ENCODE assay signal across 1 cellular context in the genomic region with DNA sequence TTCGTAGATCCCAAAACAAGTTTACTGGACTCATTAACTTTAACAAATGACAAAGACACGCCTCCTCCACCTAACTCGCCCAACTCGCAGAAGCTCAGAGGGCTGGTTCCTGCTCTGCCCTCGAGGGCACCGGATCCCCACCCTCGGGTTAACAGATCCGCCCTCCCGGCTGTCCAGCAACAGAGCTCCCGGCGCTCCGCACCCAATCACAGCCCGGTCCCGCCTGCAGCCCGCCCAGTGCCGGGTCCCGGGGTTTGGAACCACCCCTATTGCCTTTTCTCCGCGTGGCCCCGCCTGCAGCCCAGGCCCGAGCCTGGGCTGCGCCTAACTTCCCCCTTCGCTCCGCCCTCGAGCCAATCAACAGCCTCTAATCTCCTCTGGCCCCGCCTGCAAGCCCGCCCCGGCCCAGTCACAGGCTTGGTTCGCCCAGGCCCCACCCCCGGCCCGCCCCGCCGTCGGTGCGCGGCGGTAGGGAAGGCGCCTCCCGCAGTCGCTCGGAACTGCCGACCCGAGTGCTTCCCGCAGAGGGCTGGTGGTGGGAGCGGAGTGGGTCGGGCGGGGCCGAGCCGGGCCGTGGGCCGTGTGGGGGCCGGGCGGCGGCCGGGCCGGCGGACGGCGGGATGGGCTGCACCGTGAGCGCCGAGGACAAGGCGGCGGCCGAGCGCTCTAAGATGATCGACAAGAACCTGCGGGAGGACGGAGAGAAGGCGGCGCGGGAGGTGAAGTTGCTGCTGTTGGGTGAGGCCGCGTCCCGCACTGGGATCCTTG.
A peak's percentile ranks its signal among the peaks of the same experiment; 100 is the strongest.
TF ChIP-seq lines count a peak whose summit lies in the region.

Gene GNAI2, plus strand, starts transcription at position 489 of the 768 bp plus-strand sequence. Its CDS starts 132 bp downstream, at position 621.

TF ChIP-seq in HepG2, 621 proteins besides CTCF, POLR2A, EP300 and RAD21 (continued from another document and continues in another):
- TF ChIP-seq FOXP4 (CRISPR knock-in tag; IDR thresholded peaks at IDR 0.05) (no peak), MXD4 (CRISPR knock-in tag; IDR thresholded peaks at IDR 0.05) (no peak), ZSCAN30 (CRISPR knock-in tag; IDR thresholded peaks at IDR 0.05) (no peak), NCOA5 (CRISPR knock-in tag; IDR thresholded peaks at IDR 0.05) (no peak), ZNF776 (CRISPR knock-in tag; IDR thresholded peaks at IDR 0.05) (no peak; the same call in 1 of the 2 replicates), ARID2 (CRISPR knock-in tag; IDR thresholded peaks at IDR 0.05; ENCODE audit: borderline replicate concordance) (no peak), SRF (IDR thresholded peaks at IDR 0.05; ENCODE audit: low read depth, low read length) (no peak), ZZZ3 (CRISPR knock-in tag; IDR thresholded peaks at IDR 0.05; ENCODE audit: borderline replicate concordance) (no peak), SP5 (CRISPR knock-in tag; IDR thresholded peaks at IDR 0.05; ENCODE audit: borderline replicate concordance, low read depth) (peak; percentile 53; the same call in 1 of the 2 replicates), TBX2 (CRISPR knock-in tag; IDR thresholded peaks at IDR 0.05; ENCODE audit: borderline replicate concordance) (no peak; the same call in 1 of the 2 replicates), ZNF839 (CRISPR knock-in tag; IDR thresholded peaks at IDR 0.05; ENCODE audit: borderline replicate concordance) (no peak), RBAK (CRISPR knock-in tag; IDR thresholded peaks at IDR 0.05) (no peak), NFE2 (CRISPR knock-in tag; IDR thresholded peaks at IDR 0.05) (no peak), MEIS1 (CRISPR knock-in tag; IDR thresholded peaks at IDR 0.05; ENCODE audit: borderline replicate concordance) (no peak), ZNF282 (IDR thresholded peaks at IDR 0.05; ENCODE audit: partially characterized antibody) (no peak), RXRA (CRISPR knock-in tag; IDR thresholded peaks at IDR 0.05) (no peak), ZNF354B (CRISPR knock-in tag; IDR thresholded peaks at IDR 0.05) (no peak), ARNT2 (CRISPR knock-in tag; IDR thresholded peaks at IDR 0.05; ENCODE audit: low read depth) (peak; percentile 73), ZNF678 (CRISPR knock-in tag; IDR thresholded peaks at IDR 0.05) (no peak), ZNF770 (CRISPR knock-in tag; IDR thresholded peaks at IDR 0.05) (no peak), ZFP36L2 (CRISPR knock-in tag; IDR thresholded peaks at IDR 0.05) (no peak), ZNF503 (CRISPR knock-in tag; IDR thresholded peaks at IDR 0.05) (no peak), BCL3 (CRISPR knock-in tag; IDR thresholded peaks at IDR 0.05) (peak; percentile 34; the same call in 1 of the 2 replicates), ZMYM4 (CRISPR knock-in tag; IDR thresholded peaks at IDR 0.05) (no peak), ZNF383 (CRISPR knock-in tag; IDR thresholded peaks at IDR 0.05; ENCODE audit: borderline replicate concordance) (no peak), ZNF275 (CRISPR knock-in tag; IDR thresholded peaks at IDR 0.05; ENCODE audit: borderline replicate concordance) (no peak), MBNL3 (CRISPR knock-in tag; conservative IDR thresholded peaks at IDR 0.05) (no peak), SMAD3 (CRISPR knock-in tag; IDR thresholded peaks at IDR 0.05) (no peak), FOSL2 (CRISPR knock-in tag; IDR thresholded peaks at IDR 0.05) (no peak), ZNF552 (CRISPR knock-in tag; IDR thresholded peaks at IDR 0.05; ENCODE audit: borderline replicate concordance) (no peak), MXI1 (IDR thresholded peaks at IDR 0.05; ENCODE audit: borderline replicate concordance, low read depth, low read length) (peak; percentile 62; the same call in 1 of the 3 replicates)
- TF ChIP-seq, protein P1, sequence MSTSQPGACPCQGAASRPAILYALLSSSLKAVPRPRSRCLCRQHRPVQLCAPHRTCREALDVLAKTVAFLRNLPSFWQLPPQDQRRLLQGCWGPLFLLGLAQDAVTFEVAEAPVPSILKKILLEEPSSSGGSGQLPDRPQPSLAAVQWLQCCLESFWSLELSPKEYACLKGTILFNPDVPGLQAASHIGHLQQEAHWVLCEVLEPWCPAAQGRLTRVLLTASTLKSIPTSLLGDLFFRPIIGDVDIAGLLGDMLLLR (CRISPR knock-in tag; IDR thresholded peaks at IDR 0.05): no peak
- TF ChIP-seq, protein P2, sequence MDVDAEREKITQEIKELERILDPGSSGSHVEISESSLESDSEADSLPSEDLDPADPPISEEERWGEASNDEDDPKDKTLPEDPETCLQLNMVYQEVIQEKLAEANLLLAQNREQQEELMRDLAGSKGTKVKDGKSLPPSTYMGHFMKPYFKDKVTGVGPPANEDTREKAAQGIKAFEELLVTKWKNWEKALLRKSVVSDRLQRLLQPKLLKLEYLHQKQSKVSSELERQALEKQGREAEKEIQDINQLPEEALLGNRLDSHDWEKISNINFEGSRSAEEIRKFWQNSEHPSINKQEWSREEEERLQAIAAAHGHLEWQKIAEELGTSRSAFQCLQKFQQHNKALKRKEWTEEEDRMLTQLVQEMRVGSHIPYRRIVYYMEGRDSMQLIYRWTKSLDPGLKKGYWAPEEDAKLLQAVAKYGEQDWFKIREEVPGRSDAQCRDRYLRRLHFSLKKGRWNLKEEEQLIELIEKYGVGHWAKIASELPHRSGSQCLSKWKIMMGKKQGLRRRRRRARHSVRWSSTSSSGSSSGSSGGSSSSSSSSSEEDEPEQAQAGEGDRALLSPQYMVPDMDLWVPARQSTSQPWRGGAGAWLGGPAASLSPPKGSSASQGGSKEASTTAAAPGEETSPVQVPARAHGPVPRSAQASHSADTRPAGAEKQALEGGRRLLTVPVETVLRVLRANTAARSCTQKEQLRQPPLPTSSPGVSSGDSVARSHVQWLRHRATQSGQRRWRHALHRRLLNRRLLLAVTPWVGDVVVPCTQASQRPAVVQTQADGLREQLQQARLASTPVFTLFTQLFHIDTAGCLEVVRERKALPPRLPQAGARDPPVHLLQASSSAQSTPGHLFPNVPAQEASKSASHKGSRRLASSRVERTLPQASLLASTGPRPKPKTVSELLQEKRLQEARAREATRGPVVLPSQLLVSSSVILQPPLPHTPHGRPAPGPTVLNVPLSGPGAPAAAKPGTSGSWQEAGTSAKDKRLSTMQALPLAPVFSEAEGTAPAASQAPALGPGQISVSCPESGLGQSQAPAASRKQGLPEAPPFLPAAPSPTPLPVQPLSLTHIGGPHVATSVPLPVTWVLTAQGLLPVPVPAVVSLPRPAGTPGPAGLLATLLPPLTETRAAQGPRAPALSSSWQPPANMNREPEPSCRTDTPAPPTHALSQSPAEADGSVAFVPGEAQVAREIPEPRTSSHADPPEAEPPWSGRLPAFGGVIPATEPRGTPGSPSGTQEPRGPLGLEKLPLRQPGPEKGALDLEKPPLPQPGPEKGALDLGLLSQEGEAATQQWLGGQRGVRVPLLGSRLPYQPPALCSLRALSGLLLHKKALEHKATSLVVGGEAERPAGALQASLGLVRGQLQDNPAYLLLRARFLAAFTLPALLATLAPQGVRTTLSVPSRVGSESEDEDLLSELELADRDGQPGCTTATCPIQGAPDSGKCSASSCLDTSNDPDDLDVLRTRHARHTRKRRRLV (CRISPR knock-in tag; IDR thresholded peaks at IDR 0.05): no peak
- TF ChIP-seq, protein P3, sequence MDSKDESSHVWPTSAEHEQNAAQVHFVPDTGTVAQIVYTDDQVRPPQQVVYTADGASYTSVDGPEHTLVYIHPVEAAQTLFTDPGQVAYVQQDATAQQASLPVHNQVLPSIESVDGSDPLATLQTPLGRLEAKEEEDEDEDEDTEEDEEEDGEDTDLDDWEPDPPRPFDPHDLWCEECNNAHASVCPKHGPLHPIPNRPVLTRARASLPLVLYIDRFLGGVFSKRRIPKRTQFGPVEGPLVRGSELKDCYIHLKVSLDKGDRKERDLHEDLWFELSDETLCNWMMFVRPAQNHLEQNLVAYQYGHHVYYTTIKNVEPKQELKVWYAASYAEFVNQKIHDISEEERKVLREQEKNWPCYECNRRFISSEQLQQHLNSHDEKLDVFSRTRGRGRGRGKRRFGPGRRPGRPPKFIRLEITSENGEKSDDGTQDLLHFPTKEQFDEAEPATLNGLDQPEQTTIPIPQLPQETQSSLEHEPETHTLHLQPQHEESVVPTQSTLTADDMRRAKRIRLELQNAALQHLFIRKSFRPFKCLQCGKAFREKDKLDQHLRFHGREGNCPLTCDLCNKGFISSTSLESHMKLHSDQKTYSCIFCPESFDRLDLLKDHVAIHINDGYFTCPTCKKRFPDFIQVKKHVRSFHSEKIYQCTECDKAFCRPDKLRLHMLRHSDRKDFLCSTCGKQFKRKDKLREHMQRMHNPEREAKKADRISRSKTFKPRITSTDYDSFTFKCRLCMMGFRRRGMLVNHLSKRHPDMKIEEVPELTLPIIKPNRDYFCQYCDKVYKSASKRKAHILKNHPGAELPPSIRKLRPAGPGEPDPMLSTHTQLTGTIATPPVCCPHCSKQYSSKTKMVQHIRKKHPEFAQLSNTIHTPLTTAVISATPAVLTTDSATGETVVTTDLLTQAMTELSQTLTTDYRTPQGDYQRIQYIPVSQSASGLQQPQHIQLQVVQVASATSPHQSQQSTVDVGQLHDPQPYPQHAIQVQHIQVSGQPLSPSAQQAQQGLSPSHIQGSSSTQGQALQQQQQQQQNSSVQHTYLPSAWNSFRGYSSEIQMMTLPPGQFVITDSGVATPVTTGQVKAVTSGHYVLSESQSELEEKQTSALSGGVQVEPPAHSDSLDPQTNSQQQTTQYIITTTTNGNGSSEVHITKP (CRISPR knock-in tag; IDR thresholded peaks at IDR 0.05; ENCODE audit: low read depth): peak; percentile 58; the same call in 1 of the 2 replicates
- TF ChIP-seq, protein P4, sequence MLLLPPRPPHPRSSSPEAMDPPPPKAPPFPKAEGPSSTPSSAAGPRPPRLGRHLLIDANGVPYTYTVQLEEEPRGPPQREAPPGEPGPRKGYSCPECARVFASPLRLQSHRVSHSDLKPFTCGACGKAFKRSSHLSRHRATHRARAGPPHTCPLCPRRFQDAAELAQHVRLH (CRISPR knock-in tag; IDR thresholded peaks at IDR 0.05; ENCODE audit: borderline replicate concordance, low read depth): no peak
- TF ChIP-seq, protein P5, sequence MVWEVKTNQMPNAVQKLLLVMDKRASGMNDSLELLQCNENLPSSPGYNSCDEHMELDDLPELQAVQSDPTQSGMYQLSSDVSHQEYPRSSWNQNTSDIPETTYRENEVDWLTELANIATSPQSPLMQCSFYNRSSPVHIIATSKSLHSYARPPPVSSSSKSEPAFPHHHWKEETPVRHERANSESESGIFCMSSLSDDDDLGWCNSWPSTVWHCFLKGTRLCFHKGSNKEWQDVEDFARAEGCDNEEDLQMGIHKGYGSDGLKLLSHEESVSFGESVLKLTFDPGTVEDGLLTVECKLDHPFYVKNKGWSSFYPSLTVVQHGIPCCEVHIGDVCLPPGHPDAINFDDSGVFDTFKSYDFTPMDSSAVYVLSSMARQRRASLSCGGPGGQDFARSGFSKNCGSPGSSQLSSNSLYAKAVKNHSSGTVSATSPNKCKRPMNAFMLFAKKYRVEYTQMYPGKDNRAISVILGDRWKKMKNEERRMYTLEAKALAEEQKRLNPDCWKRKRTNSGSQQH (CRISPR knock-in tag; IDR thresholded peaks at IDR 0.05; ENCODE audit: low read depth): no peak
